In genomic region chr16:88045820-88046303, GRCh38 we compare ENCODE assay signal across 10 cellular contexts.
A peak's percentile ranks its signal among the peaks of the same experiment; 100 is the strongest.
DNase-seq lines count a peak whose midpoint lies in the region; ATAC-seq, FAIRE-seq and TF ChIP-seq lines count a peak whose summit lies in the region.
"Had no signal": no experiment of that assay in that cellular context is flagged by ENCODE, and none has a peak within 500 bp of the region (broad histone marks: within the 10 kb centered on the region; RNA-seq: fewer than 3 reads in every experiment).

No MANE protein-coding gene starts in this region.

- no peak overlapping the region for H3K4me3 Mint-ChIP-seq in endodermal cell
- no peak overlapping the region for H3K4me3 Mint-ChIP-seq in activated T-cell treated with anti-CD3 and anti-CD28 coated beads, Interleukin-2, amount 50 U/mL, for 4 hours

- no peaks in the 10 kb centered on the region for H3K4me1 Mint-ChIP-seq in endodermal cell
- peaks cover 4% of the 10 kb centered on the region for H3K4me1 Mint-ChIP-seq in activated T-cell treated with anti-CD3 and anti-CD28 coated beads, Interleukin-2, amount 50 U/mL, for 4 hours (ENCODE audit: low read depth)

- no peak overlapping the region for H3K4me2 ChIP-seq in hepatocyte

- peaks cover 41% of the 10 kb centered on the region for H3K36me3 Mint-ChIP-seq in endodermal cell (ENCODE audit: low read depth)
- peaks cover 32% of the 10 kb centered on the region for H3K36me3 Mint-ChIP-seq in activated T-cell treated with anti-CD3 and anti-CD28 coated beads, Interleukin-2, amount 50 U/mL, for 4 hours (ENCODE audit: insufficient read depth)

- H3K4me1 ChIP-seq in endodermal cell (ENCODE audit: control insufficient read depth, insufficient read depth, low read length) (no peaks in the 10 kb centered on the region), hepatocyte (ENCODE audit: insufficient read depth) (no peaks in the 10 kb centered on the region)

- H3K9ac ChIP-seq in endodermal cell (ENCODE audit: extremely low read depth, low read length, poor library complexity, severe bottlenecking), result no peak overlapping the region

- H3K27ac ChIP-seq in endodermal cell (ENCODE audit: low read depth, low read length) (no peak overlapping the region), hepatocyte (no peak overlapping the region)

- H3K4me3 ChIP-seq in endodermal cell (ENCODE audit: low read length) (no peak overlapping the region), hepatocyte (no peak overlapping the region)

- H3K9me3 ChIP-seq in endodermal cell (ENCODE audit: control insufficient read depth, low read length) (no peaks in the 10 kb centered on the region), hepatocyte (ENCODE audit: low read depth) (no peaks in the 10 kb centered on the region)

- peak; percentile 86 for ATAC-seq in GM19463 (IDR thresholded peaks at IDR 0.05; ENCODE audit: unreplicated experiment)
- peak; percentile 75 for ATAC-seq in HG03103 (IDR thresholded peaks at IDR 0.05; ENCODE audit: low read depth, unreplicated experiment)
- no peak for ATAC-seq in activated T-cell treated with anti-CD3 and anti-CD28 coated beads, Interleukin-2, amount 50 U/mL, for 4 hours
- ATAC-seq: PC-3 had no signal

- DNase-seq in GM12892 (ENCODE audit: insufficient read length), result peak; percentile 57
- DNase-seq in endodermal cell, result no peak
- DNase-seq in pons (ENCODE audit: low spot score), result no peak
- DNase-seq in AML-193 (lab: John Stamatoyannopoulos, UW), result no peak
- DNase-seq in activated T-cell treated with anti-CD3 and anti-CD28 coated beads, Interleukin-2, amount 50 U/mL, for 4 hours, result no peak
- DNase-seq in hepatocyte (ENCODE audit: low spot score), result no peak
- DNase-seq: cortex of kidney, PC-3 had no signal

- H3K36me3 ChIP-seq in endodermal cell (ENCODE audit: control insufficient read depth, insufficient read depth, low read length) (peaks cover 19% of the 10 kb centered on the region), hepatocyte (replicated peaks; ENCODE audit: insufficient read depth, low read depth) (no peaks in the 10 kb centered on the region)

- peak overlapping the region; percentile 21 for H3K27ac Mint-ChIP-seq in endodermal cell

- H2AFZ ChIP-seq in hepatocyte, result no peak overlapping the region

- no peaks in the 10 kb centered on the region for H3K9me3 Mint-ChIP-seq in endodermal cell
- H3K9me3 Mint-ChIP-seq in activated T-cell treated with anti-CD3 and anti-CD28 coated beads, Interleukin-2, amount 50 U/mL, for 4 hours, result no peaks in the 10 kb centered on the region

- 96 to 99% methylated on average over 13 to 18 of the region's 18 CpGs for WGBS in endodermal cell (ENCODE audit: insufficient coverage in 1 of 2, insufficient read length in 1 of 2), 2 experiments
- WGBS in hepatocyte (ENCODE audit: low lambda C conversion rate, missing lambda C conversion rate), result 98% methylated on average over 18 of the region's 18 CpGs

- TF ChIP-seq CTCF in endodermal cell (conservative IDR thresholded peaks at IDR 0.05) (no peak), hepatocyte (IDR thresholded peaks at IDR 0.05; ENCODE audit: poor library complexity) (no peak)

- peak; percentile 17 for FAIRE-seq in GM12892 (lab: Jason Lieb, UNC)

- TF ChIP-seq POLR2A in GM12892 (IDR thresholded peaks at IDR 0.05; ENCODE audit: low read depth, low read length), result no peak

- no peaks in the 10 kb centered on the region for H3K9me2 ChIP-seq in hepatocyte (replicated peaks; ENCODE audit: insufficient read depth)

- H3K79me2 ChIP-seq in hepatocyte, result no peaks in the 10 kb centered on the region

- H3K27me3 ChIP-seq in endodermal cell (ENCODE audit: control insufficient read depth, insufficient read depth, low read length, poor library complexity, severe bottlenecking) (no peaks in the 10 kb centered on the region), hepatocyte (no peaks in the 10 kb centered on the region)

- H3K27me3 Mint-ChIP-seq in endodermal cell (ENCODE audit: insufficient read depth), result no peaks in the 10 kb centered on the region
- H3K27me3 Mint-ChIP-seq in activated T-cell treated with anti-CD3 and anti-CD28 coated beads, Interleukin-2, amount 50 U/mL, for 4 hours (ENCODE audit: low read depth), result no peaks in the 10 kb centered on the region

- no peaks in the 10 kb centered on the region for H4K20me1 ChIP-seq in hepatocyte (ENCODE audit: insufficient read depth, poor library complexity, severe bottlenecking)

Comparison
In these comparisons a context has a peak if more than half of its experiments do, and no peak if none do; other contexts are left out.
1. ATAC-seq: peak in GM19463 (single experiment) and HG03103 (single experiment); none in activated T-cell treated with anti-CD3 and anti-CD28 coated beads, Interleukin-2, amount 50 U/mL, for 4 hours (0 of 2).